1 cellular context compared by ENCODE assay signal in genomic region chr17:62722625-62723024, GRCh38.
TF ChIP-seq lines count a peak whose summit lies in the region.

No MANE protein-coding gene starts in this region.

TF ChIP-seq in GM23338, 12 proteins besides CTCF, POLR2A, EP300 and RAD21:
- TF ChIP-seq ZNF462 (CRISPR knock-in tag; IDR thresholded peaks at IDR 0.05) (no peak), EZH2 (IDR thresholded peaks at IDR 0.05; ENCODE audit: low read depth, unreplicated experiment) (no peak), CREB1 (CRISPR knock-in tag; IDR thresholded peaks at IDR 0.05; ENCODE audit: low read depth) (no peak), ZNF114 (CRISPR knock-in tag; IDR thresholded peaks at IDR 0.05) (no peak), POLR2AphosphoS5 (IDR thresholded peaks at IDR 0.05; ENCODE audit: low read depth) (no peak), REST (IDR thresholded peaks at IDR 0.05; ENCODE audit: unreplicated experiment) (no peak), STAT1 (IDR thresholded peaks at IDR 0.05; ENCODE audit: unreplicated experiment) (no peak), ETS1 (IDR thresholded peaks at IDR 0.05) (no peak), NANOG (IDR thresholded peaks at IDR 0.05; ENCODE audit: borderline replicate concordance) (no peak), EZH2phosphoT487 (IDR thresholded peaks at IDR 0.05; ENCODE audit: unreplicated experiment) (no peak), ZNF331 (CRISPR knock-in tag; IDR thresholded peaks at IDR 0.05; ENCODE audit: low read depth) (no peak), JUNB (IDR thresholded peaks at IDR 0.05; ENCODE audit: unreplicated experiment) (no peak)
